In genomic region chr14:105151838-105152793, GRCh38 we compare ENCODE assay signal across 20 cellular contexts. TPM values are rescaled to one million over a fixed set of nuclear protein-coding genes. Genes with fewer than 3 reads are reported as not detected.
DNase-seq lines count a peak whose midpoint lies in the region; ATAC-seq lines count a peak whose summit lies in the region.
"Had no signal": no experiment of that assay in that cellular context is flagged by ENCODE, and none has a peak within 500 bp of the region (broad histone marks: within the 10 kb centered on the region; RNA-seq: fewer than 3 reads in every experiment).

No MANE protein-coding gene starts in this region.

- H3K4me2 ChIP-seq in trophoblast cell (ENCODE audit: low read length), result no peak overlapping the region

- H2BK5ac ChIP-seq in trophoblast cell (ENCODE audit: low read depth, low read length, poor library complexity), result no peak overlapping the region

- H2AK5ac ChIP-seq in trophoblast cell (ENCODE audit: low read length), result no peak overlapping the region

- no peak overlapping the region for H2BK120ac ChIP-seq in trophoblast cell (ENCODE audit: insufficient read depth, low read length, poor library complexity)

- H3K4me3 ChIP-seq in SJCRH30 (no peak overlapping the region), trophoblast cell (ENCODE audit: low read depth, low read length) (peak overlapping the region; percentile 46)
- H3K4me3 ChIP-seq: sigmoid colon, SJSA1 had no signal

- H3K9ac ChIP-seq in trophoblast cell (ENCODE audit: low read length), result no peak overlapping the region

- WGBS in trophoblast cell (ENCODE audit: extremely low coverage, insufficient coverage, insufficient read length), result no CpG with 5 or more reads among the region's 44 CpGs

- H3K79me2 ChIP-seq in trophoblast cell (ENCODE audit: control insufficient read depth, insufficient read depth, low read length, poor library complexity), result no peaks in the 10 kb centered on the region

- no peak overlapping the region for H2BK12ac ChIP-seq in trophoblast cell (ENCODE audit: low read length)

- H3K4me1 ChIP-seq in SJCRH30, result peaks cover 30% of the 10 kb centered on the region
- H3K4me1 ChIP-seq in trophoblast cell (ENCODE audit: control insufficient read depth in 1 of 2, insufficient read depth in 2 of 2, low read length in 2 of 2), result no peaks in the 10 kb centered on the region
- H3K4me1 ChIP-seq: sigmoid colon, SJSA1 had no signal

- peaks cover 3% of the 10 kb centered on the region for H3K36me3 ChIP-seq in SJCRH30
- H3K36me3 ChIP-seq in trophoblast cell (ENCODE audit: control insufficient read depth in 1 of 2, insufficient read depth in 2 of 2, low read length in 2 of 2), result no peaks in the 10 kb centered on the region
- H3K36me3 ChIP-seq: brain microvascular endothelial cell, sigmoid colon had no signal

- no peak overlapping the region for H3K14ac ChIP-seq in trophoblast cell (ENCODE audit: low read length)

- H3K27me3 ChIP-seq in SJCRH30 (no peaks in the 10 kb centered on the region), trophoblast cell (ENCODE audit: insufficient read depth, low read length) (no peaks in the 10 kb centered on the region)
- H3K27me3 ChIP-seq: sigmoid colon, SJSA1 had no signal

- intact Hi-C loops in left cardiac atrium (cut with DNase I), result no loop called here

- peak; percentile 6 to 36 for ATAC-seq in left cardiac atrium
- ATAC-seq: activated T-cell treated with anti-CD3 and anti-CD28 coated beads, Interleukin-2, amount 50 U/mL, for 72 hours; left colon; stimulated activated naive CD8-positive, alpha-beta T cell treated with anti-CD3 and anti-CD28 coated beads, Interleukin-15, amount 100 ng/mL, for 72 hours had no signal

- no peak overlapping the region for H3K23ac ChIP-seq in trophoblast cell (ENCODE audit: low read length)

- H3K18ac ChIP-seq in trophoblast cell (ENCODE audit: low read length), result no peak overlapping the region

- H4K8ac ChIP-seq in trophoblast cell (ENCODE audit: low read depth, low read length), result no peak overlapping the region

- H4K91ac ChIP-seq in trophoblast cell (ENCODE audit: low read depth, low read length), result no peak overlapping the region

- H3K27ac ChIP-seq in SJCRH30 (peak overlapping the region; percentile 67), trophoblast cell (ENCODE audit: low read depth, low read length) (no peak overlapping the region)
- H3K27ac ChIP-seq: brain microvascular endothelial cell, SJSA1 had no signal

- no peak overlapping the region for H4K12ac ChIP-seq in trophoblast cell (ENCODE audit: low read depth, low read length)

- H2AFZ ChIP-seq in trophoblast cell (ENCODE audit: insufficient read depth, low read length, poor library complexity), result no peak overlapping the region

- no peak overlapping the region for H3K4ac ChIP-seq in trophoblast cell (ENCODE audit: low read depth, low read length)

- H3K9me3 ChIP-seq in SJCRH30 (replicated peaks), result no peaks in the 10 kb centered on the region
- H3K9me3 ChIP-seq in trophoblast cell (ENCODE audit: insufficient read depth, low read depth, low read length), result peaks cover 2% of the 10 kb centered on the region
- H3K9me3 ChIP-seq: sigmoid colon, SJSA1 had no signal

- DNase-seq in 8988T, result peak; percentile 67
- DNase-seq in SJCRH30, result peak; percentile 85 to 86
- peak; percentile 32 for DNase-seq in left cardiac atrium
- DNase-seq in trophoblast cell, result no peak
- DNase-seq in NCI-H748 (lab: John Stamatoyannopoulos, UW; ENCODE audit: unreplicated experiment), result no peak
- DNase-seq in globus pallidus (ENCODE audit: low spot score), result no peak
- no peak for DNase-seq in NCI-H524 treated with DMSO at 0.1 percent for 48 hours (lab: John Stamatoyannopoulos, UW)
- no peak for DNase-seq in OCI-M2 (lab: John Stamatoyannopoulos, UW; ENCODE audit: unreplicated experiment)
- DNase-seq: activated CD8-positive, alpha-beta memory T cell treated with anti-CD3 and anti-CD28 coated beads for 24 hours; activated T-cell treated with anti-CD3 and anti-CD28 coated beads, Interleukin-2, amount 50 U/mL, for 72 hours; brain microvascular endothelial cell; dermis blood vessel endothelial cell; foreskin fibroblast; left colon; NCI-H1105 treated with DMSO at 0.1 percent for 48 hours; NCI-H526 treated with DMSO at 0.1 percent for 48 hours; sigmoid colon; T-helper 2 cell had no signal

- no peaks in the 10 kb centered on the region for H3K79me1 ChIP-seq in trophoblast cell (ENCODE audit: low read length)

RNA-seq across cellular contexts. Expression of gene JAG2, which starts 16.5 kb away (rescaled TPM):
- total RNA-seq in SJCRH30 (2014; rRNA removed; shearing (Covaris generic)), result 24.7 and 28.1 TPM in 2 replicates
- total RNA-seq in left cardiac atrium, result 10 to 100 TPM; 22.4 to 25.5 TPM
- polyA plus RNA-seq in trophoblast cell (2013), result 1.6 and 2.0 TPM in 2 replicates

RNA-seq across cellular contexts. Expression of gene NUDT14, which starts 29.0 kb away (rescaled TPM):
- total RNA-seq in SJCRH30 (2014; rRNA removed; shearing (Covaris generic)), result 65.9 and 92.3 TPM in 2 replicates
- total RNA-seq in left cardiac atrium, result 10 to 100 TPM; 25.9 to 29.1 TPM
- polyA plus RNA-seq in trophoblast cell (2013), result 8.6 and 9.6 TPM in 2 replicates

Comparison
In these comparisons a context has a peak if more than half of its experiments do, and no peak if none do; other contexts are left out.
1. DNase-seq: peak in 8988T (single experiment), SJCRH30 (2 of 2) and left cardiac atrium (single experiment); none in trophoblast cell (0 of 2), NCI-H748 (single experiment), globus pallidus (single experiment), NCI-H524 treated with DMSO at 0.1 percent for 48 hours (single experiment) and OCI-M2 (single experiment).